9 cellular contexts compared by ENCODE assay signal in the genomic region with DNA sequence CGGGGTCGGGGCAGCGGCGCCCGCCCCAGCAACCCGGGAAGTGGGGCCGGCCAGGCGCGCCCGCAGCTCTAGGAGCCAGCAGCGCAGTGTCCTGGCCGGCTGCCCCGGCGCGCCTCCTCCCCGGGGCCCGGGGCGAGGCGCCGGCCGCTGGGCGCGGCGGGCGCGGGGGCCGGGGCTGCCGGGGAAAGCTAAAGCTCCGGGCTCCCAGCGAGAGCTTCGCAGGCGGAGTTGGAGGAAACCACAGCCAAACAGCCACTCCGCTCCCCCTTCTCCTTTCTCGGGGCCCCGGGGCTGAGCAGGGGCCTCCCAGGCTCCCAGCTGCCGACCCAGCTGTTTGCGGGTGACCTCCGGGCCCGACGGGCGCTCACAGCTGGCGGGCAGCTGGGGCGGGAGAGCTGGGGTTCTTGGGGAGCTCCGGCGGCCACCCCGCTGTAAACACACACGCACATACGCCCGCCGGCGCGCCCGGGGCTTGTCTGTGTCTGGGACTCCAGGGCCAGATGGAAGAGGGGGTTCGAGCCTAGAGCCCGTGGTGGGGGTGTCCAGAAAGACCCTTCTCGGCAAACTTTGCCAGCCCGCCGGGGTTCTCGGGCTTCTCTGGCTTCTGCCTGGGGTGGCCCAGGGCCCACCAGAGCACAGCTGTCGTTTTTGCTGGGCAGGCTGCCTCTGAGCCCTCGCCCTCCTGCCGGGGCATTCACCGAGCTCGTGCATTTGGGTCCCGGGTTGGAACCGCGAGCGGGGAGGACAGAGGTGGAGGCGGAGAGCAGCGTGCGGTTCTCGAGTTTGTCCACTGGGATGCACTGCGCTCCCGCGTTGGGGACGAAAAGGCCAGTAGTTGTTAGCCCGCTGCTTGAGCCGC. TPM values are rescaled to one million over a fixed set of nuclear protein-coding genes. Genes with fewer than 3 reads are reported as not detected.
DNase-seq lines count a peak whose midpoint lies in the region; ATAC-seq and TF ChIP-seq lines count a peak whose summit lies in the region.
"Had no signal": no experiment of that assay in that cellular context is flagged by ENCODE, and none has a peak within 500 bp of the region (broad histone marks: within the 10 kb centered on the region; RNA-seq: fewer than 3 reads in every experiment).

No MANE protein-coding gene starts in this region.

- H3K36me3 Mint-ChIP-seq in activated CD8-positive, alpha-beta T cell treated with anti-CD3 and anti-CD28 coated beads for 36 hours (ENCODE audit: low read depth), result no peaks in the 10 kb centered on the region
- no peaks in the 10 kb centered on the region for H3K36me3 Mint-ChIP-seq in activated CD8-positive, alpha-beta T cell treated with anti-CD3 and anti-CD28 coated beads, Interleukin-2, amount 10 ng/mL, durations not matched to agents 7 days and 5 days (ENCODE audit: low read depth)
- no peaks in the 10 kb centered on the region for H3K36me3 Mint-ChIP-seq in endothelial cell (ENCODE audit: low read depth, unreplicated experiment)

- no peaks in the 10 kb centered on the region for H3K9me3 Mint-ChIP-seq in activated CD8-positive, alpha-beta T cell treated with anti-CD3 and anti-CD28 coated beads for 36 hours
- no peaks in the 10 kb centered on the region for H3K9me3 Mint-ChIP-seq in activated CD8-positive, alpha-beta T cell treated with anti-CD3 and anti-CD28 coated beads, Interleukin-2, amount 10 ng/mL, durations not matched to agents 7 days and 5 days (ENCODE audit: insufficient read depth)
- no peaks in the 10 kb centered on the region for H3K9me3 Mint-ChIP-seq in endothelial cell (ENCODE audit: unreplicated experiment)
- H3K9me3 Mint-ChIP-seq: activated naive CD4-positive, alpha-beta T cell treated with anti-CD3 and anti-CD28 coated beads, Interleukin-2, amount 50 U/mL, for 72 hours had no signal

- no peak overlapping the region for H3K27ac Mint-ChIP-seq in activated CD8-positive, alpha-beta T cell treated with anti-CD3 and anti-CD28 coated beads for 36 hours
- H3K27ac Mint-ChIP-seq in activated CD8-positive, alpha-beta T cell treated with anti-CD3 and anti-CD28 coated beads, Interleukin-2, amount 10 ng/mL, durations not matched to agents 7 days and 5 days, result no peak overlapping the region
- H3K27ac Mint-ChIP-seq in endothelial cell (ENCODE audit: unreplicated experiment), result no peak overlapping the region
- H3K27ac Mint-ChIP-seq: activated naive CD4-positive, alpha-beta T cell treated with anti-CD3 and anti-CD28 coated beads, Interleukin-2, amount 50 U/mL, for 72 hours had no signal

- POLR2A ChIA-PET in activated CD8-positive, alpha-beta T cell treated with anti-CD3 and anti-CD28 coated beads for 36 hours (lab: Charles Lee), result no interaction called here
- POLR2A ChIA-PET in activated CD8-positive, alpha-beta T cell treated with anti-CD3 and anti-CD28 coated beads, Interleukin-2, amount 10 ng/mL, durations not matched to agents 7 days and 5 days (lab: Charles Lee), result interaction anchor here (0.6 kb wide), 1 partner anchor 774 kb away, joined by 3 read pairs; no protein-coding TSS in a partner anchor

- no peak overlapping the region for H3K4me3 Mint-ChIP-seq in activated CD8-positive, alpha-beta T cell treated with anti-CD3 and anti-CD28 coated beads for 36 hours
- H3K4me3 Mint-ChIP-seq in activated CD8-positive, alpha-beta T cell treated with anti-CD3 and anti-CD28 coated beads, Interleukin-2, amount 10 ng/mL, durations not matched to agents 7 days and 5 days, result no peak overlapping the region
- no peak overlapping the region for H3K4me3 Mint-ChIP-seq in endothelial cell (ENCODE audit: unreplicated experiment)

- TF ChIP-seq CTCF in activated CD8-positive, alpha-beta T cell treated with anti-CD3 and anti-CD28 coated beads for 36 hours (IDR thresholded peaks at IDR 0.05), result peak; percentile 62
- TF ChIP-seq CTCF in endothelial cell (IDR thresholded peaks at IDR 0.05; ENCODE audit: unreplicated experiment), result peak; percentile 63

- ATAC-seq in activated CD8-positive, alpha-beta T cell treated with anti-CD3 and anti-CD28 coated beads for 36 hours, result peak; percentile 40
- no peak for ATAC-seq in activated CD8-positive, alpha-beta T cell treated with anti-CD3 and anti-CD28 coated beads, Interleukin-2, amount 10 ng/mL, durations not matched to agents 7 days and 5 days
- ATAC-seq in GM21423 (IDR thresholded peaks at IDR 0.05; ENCODE audit: unreplicated experiment), result no peak
- ATAC-seq: activated naive CD4-positive, alpha-beta T cell treated with anti-CD3 and anti-CD28 coated beads, Interleukin-2, amount 50 U/mL, for 72 hours had no signal

- H3K4me1 Mint-ChIP-seq in activated CD8-positive, alpha-beta T cell treated with anti-CD3 and anti-CD28 coated beads for 36 hours (ENCODE audit: low read depth), result peaks cover 14% of the 10 kb centered on the region
- H3K4me1 Mint-ChIP-seq in activated CD8-positive, alpha-beta T cell treated with anti-CD3 and anti-CD28 coated beads, Interleukin-2, amount 10 ng/mL, durations not matched to agents 7 days and 5 days (ENCODE audit: low read depth), result peaks cover 6% of the 10 kb centered on the region
- H3K4me1 Mint-ChIP-seq in endothelial cell (ENCODE audit: unreplicated experiment), result peaks cover 10% of the 10 kb centered on the region

- intact Hi-C loops in activated CD8-positive, alpha-beta T cell treated with anti-CD3 and anti-CD28 coated beads for 36 hours (cut with micrococcal nuclease), result no loop called here

- CTCF ChIA-PET in activated CD8-positive, alpha-beta T cell treated with anti-CD3 and anti-CD28 coated beads for 36 hours (lab: Charles Lee), result interaction anchor here (1.2 kb wide), 1 partner anchor 16 kb away, joined by 4 read pairs; no protein-coding TSS in a partner anchor
- CTCF ChIA-PET in activated CD8-positive, alpha-beta T cell treated with anti-CD3 and anti-CD28 coated beads, Interleukin-2, amount 10 ng/mL, durations not matched to agents 7 days and 5 days (lab: Charles Lee), result no interaction called here

- peak; percentile 50 for DNase-seq in activated CD8-positive, alpha-beta T cell treated with anti-CD3 and anti-CD28 coated beads for 36 hours
- DNase-seq in activated CD8-positive, alpha-beta T cell treated with anti-CD3 and anti-CD28 coated beads, Interleukin-2, amount 10 ng/mL, durations not matched to agents 7 days and 5 days, result no peak
- DNase-seq in NCI-H69 (lab: John Stamatoyannopoulos, UW), result peak; percentile 18
- DNase-seq in endothelial cell (ENCODE audit: low spot score), result peak; percentile 78
- peak; percentile 76 for DNase-seq in middle frontal gyrus (ENCODE audit: extremely low spot score, low spot score)
- no peak for DNase-seq in NOMO-1 (lab: John Stamatoyannopoulos, UW; ENCODE audit: unreplicated experiment in 2 of 2)
- DNase-seq in activated CD4-positive, CD25-positive, alpha-beta regulatory T cell (lab: John Stamatoyannopoulos, UW), result no peak

- peaks cover 33% of the 10 kb centered on the region for H3K27me3 Mint-ChIP-seq in activated CD8-positive, alpha-beta T cell treated with anti-CD3 and anti-CD28 coated beads for 36 hours
- H3K27me3 Mint-ChIP-seq in activated CD8-positive, alpha-beta T cell treated with anti-CD3 and anti-CD28 coated beads, Interleukin-2, amount 10 ng/mL, durations not matched to agents 7 days and 5 days (ENCODE audit: low read depth), result peaks cover 48% of the 10 kb centered on the region
- H3K27me3 Mint-ChIP-seq in endothelial cell (ENCODE audit: unreplicated experiment), result peaks cover 18% of the 10 kb centered on the region

RNA-seq across cellular contexts. Expression of a gene that starts 1.5 kb away (rescaled TPM):
- total RNA-seq in activated CD8-positive, alpha-beta T cell treated with anti-CD3 and anti-CD28 coated beads for 36 hours, result under 1 TPM; 0.65 to 0.78 TPM
- not detected for total RNA-seq in activated CD8-positive, alpha-beta T cell treated with anti-CD3 and anti-CD28 coated beads, Interleukin-2, amount 10 ng/mL, durations not matched to agents 7 days and 5 days
- total RNA-seq in endothelial cell (ENCODE audit: unreplicated experiment), result 0.21 TPM

Comparison
In these comparisons a context has a peak if more than half of its experiments do, and no peak if none do; other contexts are left out.
1. DNase-seq: peak in activated CD8-positive, alpha-beta T cell treated with anti-CD3 and anti-CD28 coated beads for 36 hours (single experiment), NCI-H69 (single experiment), endothelial cell (single experiment) and middle frontal gyrus (single experiment); none in activated CD8-positive, alpha-beta T cell treated with anti-CD3 and anti-CD28 coated beads, Interleukin-2, amount 10 ng/mL, durations not matched to agents 7 days and 5 days (single experiment), NOMO-1 (0 of 2) and activated CD4-positive, CD25-positive, alpha-beta regulatory T cell (0 of 4).